8 cellular contexts compared by ENCODE assay signal in genomic region chr20:36460648-36461599, GRCh38.
DNase-seq lines count a peak whose midpoint lies in the region; ATAC-seq and TF ChIP-seq lines count a peak whose summit lies in the region.

No MANE protein-coding gene starts in this region.

- H3K4me1 Mint-ChIP-seq in activated CD4-positive, alpha-beta T cell treated with anti-CD3 and anti-CD28 coated beads for 36 hours = peaks cover 47% of the 10 kb centered on the region
- peaks cover 36% of the 10 kb centered on the region for H3K4me1 Mint-ChIP-seq in chondrocyte (ENCODE audit: low read depth)

- peak; percentile 68 for ATAC-seq in HG03354 (IDR thresholded peaks at IDR 0.05; ENCODE audit: poor library complexity, severe bottlenecking, unreplicated experiment)
- peak; percentile 78 for ATAC-seq in activated CD4-positive, alpha-beta T cell treated with anti-CD3 and anti-CD28 coated beads for 36 hours

- TF ChIP-seq CTCF in chondrocyte (IDR thresholded peaks at IDR 0.05) = no peak

- peak overlapping the region; percentile 83 for H3K27ac Mint-ChIP-seq in activated CD4-positive, alpha-beta T cell treated with anti-CD3 and anti-CD28 coated beads for 36 hours
- peak overlapping the region; percentile 74 for H3K27ac Mint-ChIP-seq in chondrocyte (ENCODE audit: unreplicated experiment)

- H3K36me3 Mint-ChIP-seq in activated CD4-positive, alpha-beta T cell treated with anti-CD3 and anti-CD28 coated beads for 36 hours (ENCODE audit: low read depth) = no peaks in the 10 kb centered on the region
- peaks cover 2% of the 10 kb centered on the region for H3K36me3 Mint-ChIP-seq in chondrocyte (ENCODE audit: low read depth)

- intact Hi-C loops in activated CD4-positive, alpha-beta T cell treated with anti-CD3 and anti-CD28 coated beads for 36 hours (cut with DNase I, micrococcal nuclease) = loop anchor here (1.0 to 10.0 kb wide), 16 partner anchors 25 to 919 kb away; partner anchors contain the start of genes AAR2 (in 1 of the 2), DSN1 (in 1 of the 2), ERGIC3 (in 1 of the 2) and MROH8 (in 1 of the 2)

- peak overlapping the region; percentile 98 for H3K27ac ChIP-seq in layer of hippocampus (ENCODE audit: low read depth, low read length)

- no peaks in the 10 kb centered on the region for H3K27me3 Mint-ChIP-seq in activated CD4-positive, alpha-beta T cell treated with anti-CD3 and anti-CD28 coated beads for 36 hours
- H3K27me3 Mint-ChIP-seq in chondrocyte (ENCODE audit: low read depth) = no peaks in the 10 kb centered on the region

- CTCF ChIA-PET in activated CD4-positive, alpha-beta T cell treated with anti-CD3 and anti-CD28 coated beads for 36 hours (lab: Charles Lee) = no interaction called here

- no peaks in the 10 kb centered on the region for H3K9me3 Mint-ChIP-seq in activated CD4-positive, alpha-beta T cell treated with anti-CD3 and anti-CD28 coated beads for 36 hours (ENCODE audit: low read depth)
- H3K9me3 Mint-ChIP-seq in chondrocyte (ENCODE audit: low read depth) = no peaks in the 10 kb centered on the region

- H3K4me3 Mint-ChIP-seq in activated CD4-positive, alpha-beta T cell treated with anti-CD3 and anti-CD28 coated beads for 36 hours = peak overlapping the region; percentile 67
- peak overlapping the region; percentile 54 for H3K4me3 Mint-ChIP-seq in chondrocyte (ENCODE audit: unreplicated experiment)

- POLR2A ChIA-PET in activated CD4-positive, alpha-beta T cell treated with anti-CD3 and anti-CD28 coated beads for 36 hours (lab: Charles Lee) = interaction anchor here (0.6 kb wide), 1 partner anchor 795 kb away, joined by 3 read pairs; no protein-coding TSS in a partner anchor

- no peaks in the 10 kb centered on the region for H3K27me3 ChIP-seq in layer of hippocampus (ENCODE audit: control insufficient read depth, insufficient read depth, low read length)

- peak; percentile 90 for DNase-seq in Ammon's horn (ENCODE audit: low spot score)
- peak; percentile 71 for DNase-seq in NCI-H446 treated with DMSO at 0.1 percent for 48 hours (lab: John Stamatoyannopoulos, UW)
- peak; percentile 95 for DNase-seq in activated CD4-positive, alpha-beta T cell treated with anti-CD3 and anti-CD28 coated beads for 36 hours
- peak; percentile 95 for DNase-seq in chondrocyte (ENCODE audit: low spot score)
- peak; percentile 82 to 86 for DNase-seq in stimulated activated CD4-positive, alpha-beta T cell treated with anti-CD3 and anti-CD28 coated beads, Interleukin-1b, Interleukin-23, amount 100 ng/mL, for 1 hour (ENCODE audit: low read depth in 2 of 2)

- TF ChIP-seq POLR2A in GM19099 (IDR thresholded peaks at IDR 0.05; ENCODE audit: extremely low read depth, insufficient read length, low read depth) = peak; percentile 63

Comparison
In these comparisons a context has a peak if more than half of its experiments do, and no peak if none do; other contexts are left out.
1. Peak in every context shown above with its lines: DNase-seq, ATAC-seq and H3K27ac ChIP-seq.